ENCODE assay signal across 11 cellular contexts in the genomic region with DNA sequence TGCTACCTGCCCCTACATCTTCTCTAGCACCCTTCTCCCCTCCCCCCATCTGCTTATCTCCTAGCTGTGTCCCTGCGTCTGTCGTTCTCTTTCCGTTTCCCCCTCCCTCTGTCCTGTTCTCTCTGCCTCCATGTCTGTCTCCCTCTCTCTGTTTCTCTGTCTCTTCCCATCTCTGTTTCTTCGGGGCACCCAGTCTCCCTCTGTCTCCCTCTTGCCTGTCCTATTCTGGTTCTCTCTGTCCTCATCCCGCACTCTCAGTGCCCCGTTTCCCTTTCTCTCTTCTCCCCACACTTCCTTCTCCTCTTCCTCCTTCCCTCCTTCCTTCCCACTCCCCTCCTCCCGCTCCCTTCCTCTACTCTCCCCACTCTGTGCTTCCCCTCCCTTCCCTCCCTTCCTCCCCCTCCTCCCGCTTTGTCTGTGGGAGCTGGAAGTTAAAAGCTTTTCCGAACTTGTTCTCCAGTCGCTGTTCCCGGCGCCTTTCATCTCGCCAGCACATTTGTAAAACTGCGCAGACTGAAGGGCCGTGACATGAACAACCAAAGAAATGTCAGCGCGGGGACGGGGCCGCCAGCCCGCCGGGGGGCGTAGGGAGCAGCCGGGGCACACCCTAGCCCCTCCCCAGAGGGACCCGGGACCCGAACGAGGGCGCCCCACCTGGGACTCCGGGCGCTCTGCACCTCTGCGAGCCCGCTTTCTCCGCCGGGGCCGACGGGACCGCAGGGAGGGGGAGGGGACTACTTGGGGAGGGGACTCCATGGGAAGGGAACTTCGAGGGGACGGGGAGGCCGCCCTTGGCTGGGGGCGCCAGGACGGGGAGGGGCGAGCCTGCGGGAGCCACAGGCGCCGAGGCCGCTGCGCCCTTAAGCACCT. TPM values are rescaled to one million over a fixed set of nuclear protein-coding genes. Genes with fewer than 3 reads are reported as not detected.
DNase-seq lines count a peak whose midpoint lies in the region; ATAC-seq and TF ChIP-seq lines count a peak whose summit lies in the region.
"Had no signal": no experiment of that assay in that cellular context is flagged by ENCODE, and none has a peak within 500 bp of the region (broad histone marks: within the 10 kb centered on the region; RNA-seq: fewer than 3 reads in every experiment).

No MANE protein-coding gene starts in this region.

- H3K9me3 Mint-ChIP-seq in HFFc6 (no peaks in the 10 kb centered on the region), neural progenitor cell (no peaks in the 10 kb centered on the region)
- H3K9me3 Mint-ChIP-seq in central memory CD8-positive, alpha-beta T cell, result no peaks in the 10 kb centered on the region

- H3K9me2 ChIP-seq in PC-3 (replicated peaks; ENCODE audit: low read length), result no peaks in the 10 kb centered on the region

- peaks cover 86% of the 10 kb centered on the region for H3K27me3 ChIP-seq in neural progenitor cell
- H3K27me3 ChIP-seq in PC-3 (ENCODE audit: low read length), result peaks cover 70% of the 10 kb centered on the region
- peaks cover 92% of the 10 kb centered on the region for H3K27me3 ChIP-seq in lower lobe of right lung (ENCODE audit: low read depth)

- no peak for ATAC-seq in central memory CD8-positive, alpha-beta T cell (replicated peaks; ENCODE audit: extremely low read depth, poor library complexity, severe bottlenecking)
- ATAC-seq in PC-3 (no peak), lower lobe of right lung (no peak)

- H3K4me3 Mint-ChIP-seq in HFFc6 (no peak overlapping the region), neural progenitor cell (peak overlapping the region; percentile 80)
- H3K4me3 Mint-ChIP-seq in central memory CD8-positive, alpha-beta T cell, result peak overlapping the region; percentile 2

- intact Hi-C loops in PC-3 (cut with micrococcal nuclease), result loop anchor here (5.0 kb wide), 1 partner anchor 180 kb away; no protein-coding TSS in a partner anchor
- intact Hi-C loops in lower lobe of right lung (cut with DNase I), result no loop called here

- peak; percentile 63 for DNase-seq in D341Med (ENCODE audit: low spot score)
- no peak for DNase-seq in HFFc6
- no peak for DNase-seq in central memory CD8-positive, alpha-beta T cell (ENCODE audit: low spot score in 2 of 2)
- peak; percentile 88 for DNase-seq in neural progenitor cell (ENCODE audit: low spot score)
- DNase-seq in PC-3, result no peak
- no peak for DNase-seq in SHP77 (lab: John Stamatoyannopoulos, UW)
- DNase-seq in lower lobe of right lung, result no peak
- DNase-seq: GF-D8, midbrain, OCI-M1 had no signal

- peak overlapping the region; percentile 72 for H3K4me2 ChIP-seq in neural progenitor cell
- H3K4me2 ChIP-seq in PC-3 (ENCODE audit: low read length), result no peak overlapping the region

- H3K36me3 ChIP-seq in neural progenitor cell (no peaks in the 10 kb centered on the region), PC-3 (ENCODE audit: low read depth, low read length) (no peaks in the 10 kb centered on the region), lower lobe of right lung (no peaks in the 10 kb centered on the region)

- H3K4me3 ChIP-seq in neural progenitor cell (peak overlapping the region; percentile 50), PC-3 (ENCODE audit: low read length) (no peak overlapping the region), lower lobe of right lung (no peak overlapping the region)

- CTCF ChIA-PET in PC-3 (lab: Charles Lee), result no interaction called here

- no peaks in the 10 kb centered on the region for H3K79me2 ChIP-seq in neural progenitor cell (ENCODE audit: low read depth)
- H3K79me2 ChIP-seq in PC-3 (ENCODE audit: low read length), result no peaks in the 10 kb centered on the region

- H3F3A ChIP-seq in neural progenitor cell (ENCODE audit: low read depth), result peaks cover 26% of the 10 kb centered on the region
- no peaks in the 10 kb centered on the region for H3F3A ChIP-seq in PC-3 (ENCODE audit: low read length, unreplicated experiment)

- no peaks in the 10 kb centered on the region for H3K36me3 Mint-ChIP-seq in HFFc6 (ENCODE audit: low read depth)
- H3K36me3 Mint-ChIP-seq in central memory CD8-positive, alpha-beta T cell (ENCODE audit: insufficient read depth), result peaks cover 2% of the 10 kb centered on the region
- H3K36me3 Mint-ChIP-seq in neural progenitor cell, result no peaks in the 10 kb centered on the region

- no peak overlapping the region for H3K9ac ChIP-seq in neural progenitor cell
- no peak overlapping the region for H3K9ac ChIP-seq in PC-3 (ENCODE audit: low read length)

- H3K27ac ChIP-seq in neural progenitor cell, result no peak overlapping the region
- H3K27ac ChIP-seq in PC-3 (ENCODE audit: low read length), result no peak overlapping the region
- H3K27ac ChIP-seq in lower lobe of right lung, result no peak overlapping the region

- H3K9me3 ChIP-seq in neural progenitor cell (ENCODE audit: low read depth) (no peaks in the 10 kb centered on the region), PC-3 (ENCODE audit: low read length) (no peaks in the 10 kb centered on the region), lower lobe of right lung (no peaks in the 10 kb centered on the region)

- H3K27me3 Mint-ChIP-seq in HFFc6 (ENCODE audit: insufficient read depth) (peaks cover 57% of the 10 kb centered on the region), neural progenitor cell (ENCODE audit: insufficient read depth, low read depth) (peaks cover 61% of the 10 kb centered on the region)
- H3K27me3 Mint-ChIP-seq in central memory CD8-positive, alpha-beta T cell, result peaks cover 87% of the 10 kb centered on the region

- H2AFZ ChIP-seq in neural progenitor cell (replicated peaks) (peak overlapping the region; percentile 75), PC-3 (ENCODE audit: low read length) (no peak overlapping the region)

- BruUV-seq in PC-3 (replicated peaks; lab: Mats Ljungman, UMichigan), result no TSS peak

- H3K27ac Mint-ChIP-seq in HFFc6 (no peak overlapping the region), neural progenitor cell (no peak overlapping the region)
- H3K27ac Mint-ChIP-seq in central memory CD8-positive, alpha-beta T cell (ENCODE audit: low read depth), result no peak overlapping the region

- POLR2A ChIA-PET in PC-3 (lab: Charles Lee; ENCODE audit: unreplicated experiment), result no interaction called here

- H4K20me1 ChIP-seq in neural progenitor cell (ENCODE audit: low read depth) (peaks cover 15% of the 10 kb centered on the region), PC-3 (ENCODE audit: low read length) (0 out of 2 replicates have a peak, but pooled peaks cover 4% of the 10 kb centered on the region)

- TF ChIP-seq CTCF in HFFc6 (IDR thresholded peaks at IDR 0.05) (peak; percentile 8; the same call in 1 of the 2 replicates), neural progenitor cell (IDR thresholded peaks at IDR 0.05) (peak; percentile 62), PC-3 (conservative IDR thresholded peaks at IDR 0.05; ENCODE audit: low read depth, low read length) (no peak), lower lobe of right lung (IDR thresholded peaks at IDR 0.05) (no peak)

- peaks cover 5% of the 10 kb centered on the region for H3K4me1 ChIP-seq in neural progenitor cell
- no peaks in the 10 kb centered on the region for H3K4me1 ChIP-seq in PC-3 (ENCODE audit: insufficient read depth, low read length)
- peaks cover 11% of the 10 kb centered on the region for H3K4me1 ChIP-seq in lower lobe of right lung

- H3K4me1 Mint-ChIP-seq in HFFc6 (ENCODE audit: low read depth), result no peaks in the 10 kb centered on the region
- peaks cover 6% of the 10 kb centered on the region for H3K4me1 Mint-ChIP-seq in central memory CD8-positive, alpha-beta T cell
- H3K4me1 Mint-ChIP-seq in neural progenitor cell, result peaks cover 19% of the 10 kb centered on the region

RNA-seq across cellular contexts. Expression of gene CDH22, which starts 4.0 kb away (rescaled TPM):
- total RNA-seq in HFFc6 (2021; fragmentation: NEBNext Ultra II Directional; extraction: Animal tissue kit (Norgen Biotek cat#: 25700)), result not detected
- 0.13 and 0.28 TPM in 2 replicates for total RNA-seq in neural progenitor cell (ENCODE audit: low replicate concordance)
- total RNA-seq in PC-3 (2014; rRNA removed), result not detected in 2 replicates
- total RNA-seq in lower lobe of right lung, result 0.35 TPM
- total RNA-seq: subcutaneous adipose tissue had no signal

Comparison
In these comparisons a context has a peak if more than half of its experiments do, and no peak if none do; other contexts are left out.
1. DNase-seq: peak in D341Med (single experiment) and neural progenitor cell (single experiment); none in HFFc6 (single experiment), central memory CD8-positive, alpha-beta T cell (0 of 2), PC-3 (single experiment), SHP77 (0 of 2) and lower lobe of right lung (single experiment).
2. CTCF ChIP-seq: peak in HFFc6 (single experiment) and neural progenitor cell (single experiment); none in PC-3 (single experiment) and lower lobe of right lung (single experiment).